ENCODE assay signal across 9 cellular contexts in genomic region chr15:40843183-40843884, GRCh38. TPM values are rescaled to one million over a fixed set of nuclear protein-coding genes. Genes with fewer than 3 reads are reported as not detected.
A peak's percentile ranks its signal among the peaks of the same experiment; 100 is the strongest.
DNase-seq lines count a peak whose midpoint lies in the region; ATAC-seq and TF ChIP-seq lines count a peak whose summit lies in the region.
"Had no signal": no experiment of that assay in that cellular context is flagged by ENCODE, and none has a peak within 500 bp of the region (broad histone marks: within the 10 kb centered on the region; RNA-seq: fewer than 3 reads in every experiment).

No MANE protein-coding gene starts in this region.

- no peak for ATAC-seq in stimulated activated naive CD8-positive, alpha-beta T cell treated with anti-CD3 and anti-CD28 coated beads, Interleukin-15, Interleukin-2, amounts not matched to agents 100 U/mL and 50 U/mL, for 24 hours
- ATAC-seq in aorta (ENCODE audit: low FRiP score) (no peak), GM18907 (IDR thresholded peaks at IDR 0.05; ENCODE audit: unreplicated experiment) (no peak), GM18909 (IDR thresholded peaks at IDR 0.05; ENCODE audit: poor library complexity, unreplicated experiment) (no peak)

- no peaks in the 10 kb centered on the region for H3K9me3 Mint-ChIP-seq in stimulated activated naive CD8-positive, alpha-beta T cell treated with anti-CD3 and anti-CD28 coated beads, Interleukin-15, Interleukin-2, amounts not matched to agents 100 ng/mL and 50 ng/mL, for 24 hours
- no peaks in the 10 kb centered on the region for H3K9me3 Mint-ChIP-seq in chondrocyte (ENCODE audit: low read depth)

- intact Hi-C loops in aorta (cut with DNase I) = no loop called here

- H3K27ac ChIP-seq in muscle layer of duodenum (ENCODE audit: low read length) = no peak overlapping the region
- H3K27ac ChIP-seq in aorta (ENCODE audit: low read depth in 1 of 2, low read length in 2 of 2) = no peak overlapping the region

- peaks cover 4% of the 10 kb centered on the region for H3K27me3 Mint-ChIP-seq in stimulated activated naive CD8-positive, alpha-beta T cell treated with anti-CD3 and anti-CD28 coated beads, Interleukin-15, Interleukin-2, amounts not matched to agents 100 ng/mL and 50 ng/mL, for 24 hours
- peaks cover 11% of the 10 kb centered on the region for H3K27me3 Mint-ChIP-seq in chondrocyte (ENCODE audit: low read depth)

- H3K27me3 ChIP-seq in muscle layer of duodenum (ENCODE audit: low read depth, low read length) (no peaks in the 10 kb centered on the region), aorta (ENCODE audit: control insufficient read depth in 1 of 2, insufficient read depth in 2 of 2, low read length in 1 of 2) (no peaks in the 10 kb centered on the region)

- no peak overlapping the region for H3K27ac Mint-ChIP-seq in stimulated activated naive CD8-positive, alpha-beta T cell treated with anti-CD3 and anti-CD28 coated beads, Interleukin-15, Interleukin-2, amounts not matched to agents 100 ng/mL and 50 ng/mL, for 24 hours
- no peak overlapping the region for H3K27ac Mint-ChIP-seq in chondrocyte (ENCODE audit: unreplicated experiment)

- H3K4me1 ChIP-seq in muscle layer of duodenum (ENCODE audit: control insufficient read depth in 1 of 2, insufficient read depth in 2 of 2, low read length in 2 of 2) (peaks cover 6 to 16% of the 10 kb centered on the region in 2 donors), aorta (ENCODE audit: control insufficient read depth in 1 of 2, insufficient read depth in 2 of 2, low read length in 2 of 2) (no peaks in the 10 kb centered on the region)

- H3K4me3 ChIP-seq in muscle layer of duodenum (ENCODE audit: low read depth in 1 of 2, low read length in 2 of 2) (peak overlapping the region; percentile 46 to 72), aorta (ENCODE audit: low read length in 2 of 2) (peak overlapping the region in 1 of 2 donors; percentile 2)

- no peak for TF ChIP-seq CTCF in chondrocyte (IDR thresholded peaks at IDR 0.05)

- DNase-seq in stimulated activated naive CD8-positive, alpha-beta T cell treated with anti-CD3 and anti-CD28 coated beads, Interleukin-15, Interleukin-2, amounts not matched to agents 100 U/mL and 50 U/mL, for 24 hours = no peak
- peak; percentile 41 for DNase-seq in chondrocyte (ENCODE audit: low spot score)
- DNase-seq in aorta = peak; percentile 7 to 59
- no peak for DNase-seq in NCI-H2196 (lab: John Stamatoyannopoulos, UW; ENCODE audit: unreplicated experiment)
- DNase-seq: SIG-M5 had no signal

- H3K9me3 ChIP-seq in muscle layer of duodenum (ENCODE audit: control insufficient read depth in 1 of 2, low read length in 2 of 2) = no peaks in the 10 kb centered on the region
- no peaks in the 10 kb centered on the region for H3K9me3 ChIP-seq in aorta (ENCODE audit: control insufficient read depth, low read length)

- H3K36me3 Mint-ChIP-seq in stimulated activated naive CD8-positive, alpha-beta T cell treated with anti-CD3 and anti-CD28 coated beads, Interleukin-15, Interleukin-2, amounts not matched to agents 100 ng/mL and 50 ng/mL, for 24 hours (ENCODE audit: low read depth) = no peaks in the 10 kb centered on the region
- H3K36me3 Mint-ChIP-seq in chondrocyte (ENCODE audit: low read depth) = no peaks in the 10 kb centered on the region

- H3K36me3 ChIP-seq in muscle layer of duodenum (ENCODE audit: control insufficient read depth in 1 of 2, insufficient read depth in 2 of 2, low read length in 2 of 2) (no peaks in the 10 kb centered on the region), aorta (ENCODE audit: control insufficient read depth in 1 of 2, insufficient read depth in 2 of 2, low read length in 1 of 2) (no peaks in the 10 kb centered on the region)

- peaks cover 28% of the 10 kb centered on the region for H3K4me1 Mint-ChIP-seq in stimulated activated naive CD8-positive, alpha-beta T cell treated with anti-CD3 and anti-CD28 coated beads, Interleukin-15, Interleukin-2, amounts not matched to agents 100 ng/mL and 50 ng/mL, for 24 hours (ENCODE audit: low read depth)
- peaks cover 8% of the 10 kb centered on the region for H3K4me1 Mint-ChIP-seq in chondrocyte (ENCODE audit: low read depth)

- peak overlapping the region; percentile 67 for H3K4me3 Mint-ChIP-seq in stimulated activated naive CD8-positive, alpha-beta T cell treated with anti-CD3 and anti-CD28 coated beads, Interleukin-15, Interleukin-2, amounts not matched to agents 100 ng/mL and 50 ng/mL, for 24 hours
- H3K4me3 Mint-ChIP-seq in chondrocyte (ENCODE audit: unreplicated experiment) = peak overlapping the region; percentile 61

- WGBS in aorta, 2 donors = 26 to 31% methylated on average over 24 to 35 of the region's 35 CpGs

RNA-seq across cellular contexts. Expression of gene SPINT1, which starts 0.5 kb away (rescaled TPM):
- total RNA-seq in chondrocyte (0.87 to 2.0 TPM (median 0.87 TPM) in 3 replicates), aorta (1 to 10 TPM; 2.4 to 3.9 TPM)
- polyA plus RNA-seq in aorta = 10 to 100 TPM in 1 of 2 donors, 1 to 10 TPM in 1; 1.9 to 15.5 TPM

RNA-seq across cellular contexts. Expression of gene PPP1R14D, which starts 14.8 kb away (rescaled TPM):
- total RNA-seq in chondrocyte = not detected in 3 replicates
- total RNA-seq in aorta = not detected
- polyA plus RNA-seq in aorta = 10 to 100 TPM in 1 of 2 donors, not detected in 1; 22.3 TPM

RNA-seq across cellular contexts. Expression of gene RHOV, which starts 30.7 kb away (rescaled TPM):
- 0.12 to 0.31 TPM in 2 of 3 replicates, not detected in the other for total RNA-seq in chondrocyte
- total RNA-seq in aorta = under 1 TPM; 0.19 to 0.30 TPM
- under 1 TPM in 1 of 2 donors, not detected in 1; 0.15 TPM for polyA plus RNA-seq in aorta

RNA-seq across cellular contexts. Expression of gene DNAJC17, which starts 36.1 kb away (rescaled TPM):
- total RNA-seq in chondrocyte = 26.4 to 31.8 TPM (median 29.1 TPM) in 3 replicates
- total RNA-seq in aorta = 10 to 100 TPM; 29.4 to 34.7 TPM
- polyA plus RNA-seq in aorta = 10 to 100 TPM; 20.5 to 75.9 TPM

RNA-seq across cellular contexts. Expression of gene ZFYVE19, which starts 36.4 kb away (rescaled TPM):
- total RNA-seq in chondrocyte = 15.5 to 22.5 TPM (median 15.8 TPM) in 3 replicates
- total RNA-seq in aorta = 10 to 100 TPM in 1 of 2 donors, 1 to 10 TPM in 1; 9.3 to 17.4 TPM
- polyA plus RNA-seq in aorta = 10 to 100 TPM; 14.5 to 48.0 TPM

Comparison
In these comparisons a context has a peak if more than half of its experiments do, and no peak if none do; other contexts are left out.
1. DNase-seq: peak in chondrocyte (single experiment) and aorta (2 of 2); none in stimulated activated naive CD8-positive, alpha-beta T cell treated with anti-CD3 and anti-CD28 coated beads, Interleukin-15, Interleukin-2, amounts not matched to agents 100 U/mL and 50 U/mL, for 24 hours (single experiment) and NCI-H2196 (single experiment).